In genomic region chr12:11578461-11578993, GRCh38 we compare ENCODE assay signal across 14 cellular contexts.
DNase-seq lines count a peak whose midpoint lies in the region; ATAC-seq, FAIRE-seq and TF ChIP-seq lines count a peak whose summit lies in the region.
"Had no signal": no experiment of that assay in that cellular context is flagged by ENCODE, and none has a peak within 500 bp of the region (broad histone marks: within the 10 kb centered on the region; RNA-seq: fewer than 3 reads in every experiment).

No MANE protein-coding gene starts in this region.

- peaks cover 15 to 19% of the 10 kb centered on the region in 2 donors for H3K27me3 Mint-ChIP-seq in effector memory CD8-positive, alpha-beta T cell

- no peak overlapping the region for H3K27ac ChIP-seq in HepG2 (ENCODE audit: extremely low read length, insufficient read depth, low read length)
- H3K27ac ChIP-seq in right lobe of liver = no peak overlapping the region
- H3K27ac ChIP-seq: hepatocyte had no signal

- DNase-seq in HepG2 (ENCODE audit: low spot score) (no peak), right lobe of liver (no peak), NCI-H774 (lab: John Stamatoyannopoulos, UW) (no peak), omental fat pad (ENCODE audit: low spot score) (no peak), SKM-1 (lab: John Stamatoyannopoulos, UW; ENCODE audit: unreplicated experiment) (no peak)
- no peak for DNase-seq in effector memory CD8-positive, alpha-beta T cell
- DNase-seq: activated naive CD8-positive, alpha-beta T cell treated with anti-CD3 and anti-CD28 coated beads, Interleukin-2, amount 10 ng/mL, durations not matched to agents 7 days and 5 days; MM.1S; OCI-M1; small intestine had no signal

- no peak for TF ChIP-seq EP300 in HepG2 (IDR thresholded peaks at IDR 0.05; ENCODE audit: low read depth in 2 of 2, low read length in 2 of 2)
- TF ChIP-seq EP300 in HepG2 (CRISPR knock-in tag; IDR thresholded peaks at IDR 0.05; ENCODE audit: borderline replicate concordance) = no peak

- in situ Hi-C loops in HepG2 (cut with HindIII; ENCODE audit: extremely low pct_ligation_motif_present, low pct_unique_long_range_greater_than_20kb) = no loop called here

- ATAC-seq in HepG2 (no peak), right lobe of liver (no peak), GM21619 (IDR thresholded peaks at IDR 0.05; ENCODE audit: unreplicated experiment) (peak; percentile 57), HG03439 (IDR thresholded peaks at IDR 0.05; ENCODE audit: unreplicated experiment) (peak; percentile 68), omental fat pad (ENCODE audit: low FRiP score) (no peak)
- ATAC-seq in effector memory CD8-positive, alpha-beta T cell (replicated peaks) = no peak

- TF ChIP-seq CTCF in HepG2 (CRISPR knock-in tag; IDR thresholded peaks at IDR 0.05) (no peak), right lobe of liver (IDR thresholded peaks at IDR 0.05) (no peak), omental fat pad (IDR thresholded peaks at IDR 0.05) (no peak)

- intact Hi-C loops in HepG2 (cut with micrococcal nuclease; ENCODE audit: unreplicated experiment) (no loop called here), right lobe of liver (cut with DNase I) (no loop called here)

- H3K4me1 ChIP-seq in HepG2 (ENCODE audit: insufficient read depth, low read length) (no peaks in the 10 kb centered on the region), right lobe of liver (no peaks in the 10 kb centered on the region)

- no peak overlapping the region for H3K9ac ChIP-seq in HepG2 (ENCODE audit: insufficient read depth, low read depth, low read length)

- H3K9me3 ChIP-seq in HepG2 (ENCODE audit: low read length) (peaks cover 10% of the 10 kb centered on the region), right lobe of liver (no peaks in the 10 kb centered on the region)

- no peak overlapping the region for H3K27ac Mint-ChIP-seq in effector memory CD8-positive, alpha-beta T cell
- H3K27ac Mint-ChIP-seq: activated naive CD8-positive, alpha-beta T cell treated with anti-CD3 and anti-CD28 coated beads, Interleukin-2, amount 10 ng/mL, durations not matched to agents 7 days and 5 days; stimulated activated naive CD8-positive, alpha-beta T cell treated with anti-CD3 and anti-CD28 coated beads, Interleukin-15, Interleukin-2, amounts not matched to agents 100 ng/mL and 50 ng/mL, for 24 hours had no signal

- H3K79me2 ChIP-seq in HepG2 (ENCODE audit: insufficient read depth, low read length) = no peaks in the 10 kb centered on the region
- H3K79me2 ChIP-seq: hepatocyte had no signal

- no TSS peak for BruUV-seq in HepG2 (replicated peaks; lab: Mats Ljungman, UMichigan)

- no peaks in the 10 kb centered on the region for H3K9me3 Mint-ChIP-seq in effector memory CD8-positive, alpha-beta T cell
- H3K9me3 Mint-ChIP-seq: stimulated activated naive CD8-positive, alpha-beta T cell treated with anti-CD3 and anti-CD28 coated beads, Interleukin-15, Interleukin-2, amounts not matched to agents 100 ng/mL and 50 ng/mL, for 24 hours had no signal

- POLR2A ChIA-PET in HepG2 (lab: Yijun Ruan, JAX) = no interaction called here

- H3K27me3 ChIP-seq in HepG2 (ENCODE audit: control insufficient read depth in 1 of 2, insufficient read depth in 2 of 2, low read length in 2 of 2) = no peaks in the 10 kb centered on the region; a peak in 1 of 5 replicates
- H3K27me3 ChIP-seq in right lobe of liver = no peaks in the 10 kb centered on the region
- H3K27me3 ChIP-seq: hepatocyte had no signal

- 19% methylated on average over 3 of the region's 3 CpGs for WGBS in HepG2 (ENCODE audit: low lambda C conversion rate)
- WGBS in right lobe of liver (ENCODE audit: insufficient coverage, low coverage, low lambda C conversion rate, missing lambda C conversion rate) = 63% methylated on average over 3 of the region's 3 CpGs

- H4K20me1 ChIP-seq in HepG2 (ENCODE audit: insufficient read depth, low read length) = no peaks in the 10 kb centered on the region

- TF ChIP-seq RAD21 in HepG2 (CRISPR knock-in tag; IDR thresholded peaks at IDR 0.05) = no peak

- H3K4me3 ChIP-seq in HepG2 (replicated peaks in 1 of 3; ENCODE audit: insufficient read depth in 1 of 3, low read depth in 2 of 3, low read length in 3 of 3) = no peak overlapping the region
- no peak overlapping the region for H3K4me3 ChIP-seq in right lobe of liver
- H3K4me3 ChIP-seq: hepatocyte had no signal

- H3K36me3 ChIP-seq in HepG2 (replicated peaks in 1 of 2; ENCODE audit: control insufficient read depth in 1 of 2, insufficient read depth in 2 of 2, low read length in 2 of 2) (no peaks in the 10 kb centered on the region), right lobe of liver (no peaks in the 10 kb centered on the region)

- H3K4me1 Mint-ChIP-seq in effector memory CD8-positive, alpha-beta T cell (ENCODE audit: low read depth in 2 of 2) = peaks cover 3 to 4% of the 10 kb centered on the region in 2 donors

- H3K4me2 ChIP-seq in HepG2 (ENCODE audit: low read depth, low read length) = no peak overlapping the region
- H3K4me2 ChIP-seq: hepatocyte had no signal

- H2AFZ ChIP-seq in HepG2 (ENCODE audit: low read length) = no peak overlapping the region
- H2AFZ ChIP-seq: hepatocyte had no signal

- no peak overlapping the region for H3K4me3 Mint-ChIP-seq in effector memory CD8-positive, alpha-beta T cell
- H3K4me3 Mint-ChIP-seq: activated naive CD8-positive, alpha-beta T cell treated with anti-CD3 and anti-CD28 coated beads, Interleukin-2, amount 10 ng/mL, durations not matched to agents 7 days and 5 days; stimulated activated naive CD8-positive, alpha-beta T cell treated with anti-CD3 and anti-CD28 coated beads, Interleukin-15, Interleukin-2, amounts not matched to agents 100 ng/mL and 50 ng/mL, for 24 hours had no signal

- CTCF ChIA-PET in HepG2 (lab: Yijun Ruan, JAX; ENCODE audit: low intra/inter-chr PET ratio, low total read pairs) = no interaction called here

- TF ChIP-seq POLR2A in HepG2 (IDR thresholded peaks at IDR 0.05; ENCODE audit: insufficient read depth in 1 of 2, low read depth in 2 of 2, low read length in 2 of 2) (no peak), right lobe of liver (IDR thresholded peaks at IDR 0.05) (no peak)

- H3K36me3 Mint-ChIP-seq in effector memory CD8-positive, alpha-beta T cell (ENCODE audit: insufficient read depth) = no peaks in the 10 kb centered on the region
- H3K36me3 Mint-ChIP-seq: activated naive CD8-positive, alpha-beta T cell treated with anti-CD3 and anti-CD28 coated beads, Interleukin-2, amount 10 ng/mL, durations not matched to agents 7 days and 5 days had no signal

- FAIRE-seq in HepG2 (lab: Jason Lieb, UNC) = no peak
- FAIRE-seq: small intestine had no signal

TF ChIP-seq in HepG2, 621 proteins besides CTCF, POLR2A, EP300 and RAD21:
- TF ChIP-seq, protein P1, sequence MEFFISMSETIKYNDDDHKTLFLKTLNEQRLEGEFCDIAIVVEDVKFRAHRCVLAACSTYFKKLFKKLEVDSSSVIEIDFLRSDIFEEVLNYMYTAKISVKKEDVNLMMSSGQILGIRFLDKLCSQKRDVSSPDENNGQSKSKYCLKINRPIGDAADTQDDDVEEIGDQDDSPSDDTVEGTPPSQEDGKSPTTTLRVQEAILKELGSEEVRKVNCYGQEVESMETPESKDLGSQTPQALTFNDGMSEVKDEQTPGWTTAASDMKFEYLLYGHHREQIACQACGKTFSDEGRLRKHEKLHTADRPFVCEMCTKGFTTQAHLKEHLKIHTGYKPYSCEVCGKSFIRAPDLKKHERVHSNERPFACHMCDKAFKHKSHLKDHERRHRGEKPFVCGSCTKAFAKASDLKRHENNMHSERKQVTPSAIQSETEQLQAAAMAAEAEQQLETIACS (CRISPR knock-in tag; IDR thresholded peaks at IDR 0.05) = no peak
- TF ChIP-seq ATF7 (IDR thresholded peaks at IDR 0.05) = no peak
- TF ChIP-seq ATF7 (CRISPR knock-in tag; IDR thresholded peaks at IDR 0.05) = no peak
- TF ChIP-seq ZNF7 (CRISPR knock-in tag; IDR thresholded peaks at IDR 0.05) = no peak
- TF ChIP-seq HNRNPK (IDR thresholded peaks at IDR 0.05; ENCODE audit: low read depth, low read length, poor library complexity, severe bottlenecking) = peak; percentile 21
TF ChIP-seq in HepG2: peak in this region for 1.

Comparison
In these comparisons a context has a peak if more than half of its experiments do, and no peak if none do; other contexts are left out.
1. ATAC-seq: peak in GM21619 (single experiment) and HG03439 (single experiment); none in HepG2 (single experiment), right lobe of liver (0 of 4), omental fat pad (single experiment) and effector memory CD8-positive, alpha-beta T cell (single experiment).